Comparison of ENCODE assay signal across 13 cellular contexts in the genomic region with DNA sequence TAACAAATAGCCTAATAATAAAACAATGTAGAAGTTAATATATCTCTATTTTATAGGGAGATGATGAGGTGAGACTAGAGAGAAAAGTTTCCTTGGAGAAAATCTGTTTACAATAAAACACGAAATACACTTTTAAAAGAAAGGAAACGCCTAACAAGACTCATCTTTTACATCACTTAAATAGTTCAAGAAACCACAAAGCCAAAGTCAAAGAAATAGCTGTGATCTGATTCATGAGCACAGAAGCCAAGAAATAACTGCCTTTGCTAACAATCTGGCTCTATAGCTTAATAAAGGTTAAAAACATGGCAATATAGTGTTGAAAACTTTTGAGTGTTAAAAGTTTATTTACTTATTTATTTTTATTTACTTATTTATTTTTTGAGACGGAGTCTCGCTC.
DNase-seq lines count a peak whose midpoint lies in the region; ATAC-seq and TF ChIP-seq lines count a peak whose summit lies in the region.
"Had no signal": no experiment of that assay in that cellular context is flagged by ENCODE, and none has a peak within 500 bp of the region (broad histone marks: within the 10 kb centered on the region; RNA-seq: fewer than 3 reads in every experiment).

No MANE protein-coding gene starts in this region.

- intact Hi-C loops in lower lobe of right lung (cut with DNase I), result no loop called here

- H3K36me3 ChIP-seq in lower lobe of right lung, result no peaks in the 10 kb centered on the region
- H3K36me3 ChIP-seq: neutrophil had no signal

- H3K27me3 ChIP-seq in lower lobe of right lung (ENCODE audit: low read depth), result no peaks in the 10 kb centered on the region
- H3K27me3 ChIP-seq: neutrophil had no signal

- in situ Hi-C loops in ACHN (cut with HindIII; ENCODE audit: low pct_ligation_motif_present, low pct_unique_long_range_greater_than_20kb, low sequenced_read_pairs), result no loop called here

- H3K4me3 ChIP-seq in lower lobe of right lung, result no peak overlapping the region
- H3K4me3 ChIP-seq: GM23338 had no signal

- H3K27ac ChIP-seq in lower lobe of right lung, result peak overlapping the region; percentile 52
- H3K27ac ChIP-seq: neutrophil had no signal

- ATAC-seq in lower lobe of right lung, result no peak
- ATAC-seq: GM23338 had no signal

- no peak for TF ChIP-seq CTCF in lower lobe of right lung (IDR thresholded peaks at IDR 0.05)

- H3K9me3 ChIP-seq in lower lobe of right lung, result no peaks in the 10 kb centered on the region
- H3K9me3 ChIP-seq: neutrophil had no signal

- DNase-seq in ACHN (peak; percentile 95), HPDE6-E6E7 (ENCODE audit: extremely low spot score) (peak; percentile 26), astrocyte of the hippocampus (ENCODE audit: low read depth, low spot score) (peak; percentile 87), lower lobe of right lung (no peak), NCI-H345 (lab: John Stamatoyannopoulos, UW) (no peak), NCI-H748 treated with DMSO at 0.1 percent for 48 hours (lab: John Stamatoyannopoulos, UW) (no peak), mucosa of gallbladder (ENCODE audit: low spot score) (no peak)
- DNase-seq in activated CD4-positive, alpha-beta T cell treated with anti-CD3 and anti-CD28 coated beads, Interleukin-2, amount 50 U/mL, for 48 hours, result no peak
- DNase-seq: activated B cell treated with CpG ODN at 0.5 μM for 24 hours; effector memory CD8-positive, alpha-beta T cell; NCI-H1092 treated with DMSO at 0.1 percent for 48 hours had no signal

- H3K4me1 ChIP-seq in lower lobe of right lung, result peaks cover 28% of the 10 kb centered on the region

Comparison
In these comparisons a context has a peak if more than half of its experiments do, and no peak if none do; other contexts are left out.
1. DNase-seq: peak in ACHN (single experiment), HPDE6-E6E7 (single experiment) and astrocyte of the hippocampus (single experiment); none in lower lobe of right lung (single experiment), NCI-H345 (single experiment), NCI-H748 treated with DMSO at 0.1 percent for 48 hours (single experiment), activated CD4-positive, alpha-beta T cell treated with anti-CD3 and anti-CD28 coated beads, Interleukin-2, amount 50 U/mL, for 48 hours (0 of 2) and mucosa of gallbladder (single experiment).